In the genomic region with DNA sequence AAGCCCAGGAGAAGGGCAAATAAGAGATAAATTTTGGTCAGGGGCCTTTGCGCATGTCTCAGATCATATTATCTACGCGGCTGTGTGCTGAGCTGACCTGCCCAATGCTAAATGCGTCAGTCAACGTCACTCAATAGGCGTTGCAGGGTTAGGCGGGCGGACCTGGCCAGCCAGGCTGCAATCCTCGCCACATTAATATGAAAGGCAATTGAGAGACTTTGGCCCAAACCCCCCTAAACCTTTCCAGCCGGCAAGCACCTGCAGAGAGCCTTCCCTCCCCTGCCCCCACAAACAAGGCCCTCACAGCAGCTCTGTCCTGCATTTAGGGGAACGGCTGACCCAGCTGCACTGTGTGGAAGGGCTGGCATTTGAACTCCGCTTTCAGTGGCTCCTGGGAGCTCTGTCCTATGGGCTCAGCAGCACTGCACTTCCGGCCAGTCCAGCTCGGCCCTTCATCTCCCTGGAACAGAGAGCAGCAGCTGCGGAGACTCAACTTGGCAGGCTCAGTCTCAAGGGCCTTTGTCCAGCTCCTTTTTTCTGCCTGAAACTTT, we compare ENCODE assay signal across 9 cellular contexts.
DNase-seq lines count a peak whose midpoint lies in the region; ATAC-seq and TF ChIP-seq lines count a peak whose summit lies in the region.
"Had no signal": no experiment of that assay in that cellular context is flagged by ENCODE, and none has a peak within 500 bp of the region (broad histone marks: within the 10 kb centered on the region; RNA-seq: fewer than 3 reads in every experiment).

No MANE protein-coding gene starts in this region.

- no peak for TF ChIP-seq POLR2A in spleen (IDR thresholded peaks at IDR 0.05)

- peak; percentile 75 to 87 for ATAC-seq in lower lobe of right lung

- intact Hi-C loops in PC-9 (cut with micrococcal nuclease; ENCODE audit: unreplicated experiment), result no loop called here
- intact Hi-C loops in lower lobe of right lung (cut with DNase I), result no loop called here
- intact Hi-C loops in spleen (cut with DNase I; ENCODE audit: low total_unique reads), result no loop called here
- intact Hi-C loops in activated naive CD4-positive, alpha-beta T cell treated with anti-CD3 and anti-CD28 coated beads for 36 hours (cut with micrococcal nuclease), result no loop called here

- H3K27me3 ChIP-seq in PC-9 (ENCODE audit: insufficient read depth, low read depth), result no peaks in the 10 kb centered on the region
- H3K27me3 ChIP-seq in lower lobe of right lung (ENCODE audit: low read depth), result no peaks in the 10 kb centered on the region
- peaks cover 0 to 10% (median 0%) of the 10 kb centered on the region in 7 donors for H3K27me3 ChIP-seq in spleen (replicated peaks in 1 of 7)
- no peaks in the 10 kb centered on the region for H3K27me3 ChIP-seq in HAP-1 (ENCODE audit: low read depth)

- no peak for DNase-seq in PC-9
- DNase-seq in epithelial cell of prostate (ENCODE audit: low read depth, low spot score), result no peak
- DNase-seq in lower lobe of right lung, result no peak
- peak; percentile 70 for DNase-seq in spleen
- no peak for DNase-seq in SKM-1 treated with dmso at 0.1 percent for 144 hours (lab: John Stamatoyannopoulos, UW; ENCODE audit: unreplicated experiment)
- no peak for DNase-seq in DMS 273 treated with DMSO at 0.1 percent for 48 hours (lab: John Stamatoyannopoulos, UW)
- DNase-seq in activated naive CD4-positive, alpha-beta T cell treated with anti-CD3 and anti-CD28 coated beads for 36 hours, result no peak
- DNase-seq in HAP-1 (ENCODE audit: low spot score in 2 of 2), result no peak
- DNase-seq: erythroblast had no signal

- H3K27ac Mint-ChIP-seq in activated naive CD4-positive, alpha-beta T cell treated with anti-CD3 and anti-CD28 coated beads for 36 hours, result no peak overlapping the region

- BruUV-seq in PC-9 (replicated peaks; lab: Mats Ljungman, UMichigan), result no TSS peak

- peak overlapping the region; percentile 45; the same call in 1 of the 2 replicates for H3K4me2 ChIP-seq in PC-9

- H3K4me1 ChIP-seq in PC-9 (replicated peaks; ENCODE audit: insufficient read depth) (peaks cover 25% of the 10 kb centered on the region), lower lobe of right lung (peaks cover 62% of the 10 kb centered on the region), spleen (peaks cover 0 to 61% (median 22%) of the 10 kb centered on the region in 6 donors), HAP-1 (no peaks in the 10 kb centered on the region)

- peaks cover 14% of the 10 kb centered on the region for H3K4me1 Mint-ChIP-seq in activated naive CD4-positive, alpha-beta T cell treated with anti-CD3 and anti-CD28 coated beads for 36 hours (ENCODE audit: low read depth)

- H3K4me3 ChIP-seq in PC-9 (no peak overlapping the region), lower lobe of right lung (no peak overlapping the region), spleen (no peak overlapping the region), HAP-1 (no peak overlapping the region)

- no peak for TF ChIP-seq CTCF in PC-9 (conservative IDR thresholded peaks at IDR 0.05)
- TF ChIP-seq CTCF in lower lobe of right lung (IDR thresholded peaks at IDR 0.05), result no peak
- no peak for TF ChIP-seq CTCF in spleen (IDR thresholded peaks at IDR 0.05 in 8 of 11, conservative IDR thresholded peaks at IDR 0.05 in 3 of 11)

- peaks cover 16% of the 10 kb centered on the region for H3K36me3 ChIP-seq in PC-9 (ENCODE audit: low read depth)
- no peaks in the 10 kb centered on the region for H3K36me3 ChIP-seq in lower lobe of right lung
- peaks cover 0 to 12% (median 0%) of the 10 kb centered on the region in 6 donors for H3K36me3 ChIP-seq in spleen
- H3K36me3 ChIP-seq in HAP-1 (replicated peaks), result peaks cover 2% of the 10 kb centered on the region; the same call in 1 of the 2 replicates

- peaks cover 5% of the 10 kb centered on the region for H3K36me3 Mint-ChIP-seq in activated naive CD4-positive, alpha-beta T cell treated with anti-CD3 and anti-CD28 coated beads for 36 hours (ENCODE audit: low read depth)

- POLR2A ChIA-PET in PC-9 (lab: Charles Lee; ENCODE audit: unreplicated experiment), result interaction anchor here (0.5 to 0.7 kb wide), 2 partner anchors 123 to 362 kb away, joined by 3 to 11 read pairs; no protein-coding TSS in a partner anchor

- peaks cover 8% of the 10 kb centered on the region for H4K20me1 ChIP-seq in PC-9 (ENCODE audit: insufficient read depth)

- peaks cover 4% of the 10 kb centered on the region; the same call in 1 of the 2 replicates for H3K79me2 ChIP-seq in PC-9 (ENCODE audit: low read depth)

- 73 to 88% (median 79%) methylated on average over 14 to 15 of the region's 15 CpGs for WGBS in spleen, 5 donors

- in situ Hi-C loops in HAP-1 (cut with MboI; ENCODE audit: low sequenced_read_pairs), result no loop called here

- H3K27ac ChIP-seq in PC-9 (peak overlapping the region; percentile 60), epithelial cell of prostate (peak overlapping the region; percentile 54), lower lobe of right lung (peak overlapping the region; percentile 85), spleen (peak overlapping the region in 7 of 8 donors; percentile 13 to 75 (median 69))

- no peak overlapping the region for H3K4me3 Mint-ChIP-seq in activated naive CD4-positive, alpha-beta T cell treated with anti-CD3 and anti-CD28 coated beads for 36 hours

- no peaks in the 10 kb centered on the region for H3K9me3 Mint-ChIP-seq in activated naive CD4-positive, alpha-beta T cell treated with anti-CD3 and anti-CD28 coated beads for 36 hours

- H3K9me3 ChIP-seq in PC-9 (ENCODE audit: insufficient read depth, low read depth) (no peaks in the 10 kb centered on the region; the same call in 1 of the 2 replicates), lower lobe of right lung (no peaks in the 10 kb centered on the region), spleen (no peaks in the 10 kb centered on the region), HAP-1 (no peaks in the 10 kb centered on the region)

- no peaks in the 10 kb centered on the region for H3K27me3 Mint-ChIP-seq in activated naive CD4-positive, alpha-beta T cell treated with anti-CD3 and anti-CD28 coated beads for 36 hours (ENCODE audit: low read depth)

- peaks cover 62% of the 10 kb centered on the region for H3F3A ChIP-seq in PC-9 (ENCODE audit: insufficient read depth, low read depth)

- no peaks in the 10 kb centered on the region for H3K9me2 ChIP-seq in PC-9 (ENCODE audit: insufficient read depth)

- no peak overlapping the region for H2AFZ ChIP-seq in PC-9

- CTCF ChIA-PET in PC-9 (lab: Charles Lee), result interaction anchor here (0.6 to 1.4 kb wide), 5 partner anchors 8 to 180 kb away, joined by 3 to 10 read pairs (median 4); no protein-coding TSS in a partner anchor
- CTCF ChIA-PET in activated naive CD4-positive, alpha-beta T cell treated with anti-CD3 and anti-CD28 coated beads for 36 hours (lab: Charles Lee), result interaction anchor here (0.7 to 11.9 kb wide), 5 partner anchors 38 to 181 kb away, joined by 3 to 180 read pairs (median 5); no protein-coding TSS in a partner anchor
